ENCODE assay signal across 13 cellular contexts in the genomic region with DNA sequence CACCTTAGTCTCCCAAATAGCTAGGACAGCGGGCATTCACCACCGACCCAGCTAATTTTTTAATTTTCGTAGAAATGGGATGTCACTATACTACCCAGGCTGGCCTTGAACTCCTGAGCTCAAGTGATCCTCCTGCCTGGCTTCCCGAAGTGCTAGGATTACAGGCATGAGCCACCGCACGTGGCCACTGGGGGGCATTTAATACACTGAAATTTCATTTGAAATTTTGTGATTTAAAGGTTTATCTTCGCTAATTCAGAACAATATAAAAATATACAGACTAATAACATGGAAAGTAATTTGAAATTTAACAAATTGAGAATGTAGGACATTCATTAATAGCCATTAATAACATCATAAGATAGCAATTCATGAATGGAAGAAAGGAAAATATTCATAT. TPM values are rescaled to one million over a fixed set of nuclear protein-coding genes. Genes with fewer than 3 reads are reported as not detected.
DNase-seq lines count a peak whose midpoint lies in the region; ATAC-seq and TF ChIP-seq lines count a peak whose summit lies in the region.
"Had no signal": no experiment of that assay in that cellular context is flagged by ENCODE, and none has a peak within 500 bp of the region (broad histone marks: within the 10 kb centered on the region; RNA-seq: fewer than 3 reads in every experiment).

No MANE protein-coding gene starts in this region.

- no peak for ATAC-seq in HG02852 (IDR thresholded peaks at IDR 0.05; ENCODE audit: unreplicated experiment)
- ATAC-seq: Right ventricle myocardium inferior had no signal

- CTCF ChIA-PET in BJ (lab: Yijun Ruan, JAX), result interaction anchor here (0.9 to 1.1 kb wide), 2 partner anchors 11 to 23 kb away, joined by 3 to 5 read pairs; no protein-coding TSS in a partner anchor

- no peak overlapping the region for H3K18ac ChIP-seq in H9 (ENCODE audit: insufficient read length, low read depth, low read length)
- no peak overlapping the region for H3K18ac ChIP-seq in mesenchymal stem cell (ENCODE audit: low read depth in 1 of 2, low read length in 2 of 2)

- no peak overlapping the region for H3K14ac ChIP-seq in H9 (ENCODE audit: insufficient read depth, low read length)
- H3K14ac ChIP-seq in mesenchymal stem cell (ENCODE audit: low read length in 2 of 2), result no peak overlapping the region

- H3K4me3 ChIP-seq in BJ (ENCODE audit: low read depth, low read length) (no peak overlapping the region), WI38 (ENCODE audit: low read depth, low read length) (no peak overlapping the region), kidney epithelial cell (ENCODE audit: low read depth, low read length) (no peak overlapping the region), mesenchymal stem cell (ENCODE audit: insufficient read depth in 1 of 2, low read depth in 1 of 2, low read length in 2 of 2) (no peak overlapping the region)
- H3K4me3 ChIP-seq: ovary, suprapubic skin had no signal

- no peaks in the 10 kb centered on the region for H3K27me3 Mint-ChIP-seq in H9 (ENCODE audit: low read depth)

- H4K20me1 ChIP-seq in H9 (ENCODE audit: control insufficient read depth, insufficient read depth, insufficient read length), result no peaks in the 10 kb centered on the region

- no peak overlapping the region for H2BK12ac ChIP-seq in H9 (ENCODE audit: insufficient read length, low read depth, low read length)
- no peak overlapping the region for H2BK12ac ChIP-seq in mesenchymal stem cell (ENCODE audit: low read length in 2 of 2)

- H3K4me1 ChIP-seq in H9 (ENCODE audit: insufficient read depth, low read length) (no peaks in the 10 kb centered on the region; the same call in 1 of the 2 replicates), mesenchymal stem cell (ENCODE audit: control insufficient read depth, insufficient read depth, low read depth, low read length) (no peaks in the 10 kb centered on the region)
- H3K4me1 ChIP-seq: suprapubic skin had no signal

- TF ChIP-seq CTCF in BJ (IDR thresholded peaks at IDR 0.05; ENCODE audit: insufficient read depth, low read depth, low read length), result peak; percentile 47
- TF ChIP-seq CTCF in H9 (conservative IDR thresholded peaks at IDR 0.05), result peak; percentile 64
- peak; percentile 26 for TF ChIP-seq CTCF in WI38 (IDR thresholded peaks at IDR 0.05; ENCODE audit: low read depth, low read length)
- peak; percentile 25 for TF ChIP-seq CTCF in kidney epithelial cell (IDR thresholded peaks at IDR 0.05; ENCODE audit: insufficient read depth, low read length, poor library complexity, severe bottlenecking)

- H3T11ph ChIP-seq in H9 (ENCODE audit: low read length), result no peak overlapping the region

- H4K5ac ChIP-seq in H9 (ENCODE audit: insufficient read length, low read depth, low read length), result no peak overlapping the region

- H3K27ac Mint-ChIP-seq in H9, result no peak overlapping the region
- H3K27ac Mint-ChIP-seq: activated naive CD8-positive, alpha-beta T cell had no signal

- H2BK20ac ChIP-seq in H9 (ENCODE audit: low read depth, low read length, poor library complexity, severe bottlenecking), result no peak overlapping the region

- H3K79me2 ChIP-seq in H9 (ENCODE audit: insufficient read depth, low read length), result no peaks in the 10 kb centered on the region

- H2AFZ ChIP-seq in H9 (ENCODE audit: low read length), result no peak overlapping the region
- H2AFZ ChIP-seq in mesenchymal stem cell (ENCODE audit: low read depth, low read length), result no peak overlapping the region

- H3K36me3 Mint-ChIP-seq in H9 (ENCODE audit: insufficient read depth in 1 of 3, low read depth in 3 of 3), result no peaks in the 10 kb centered on the region
- H3K36me3 Mint-ChIP-seq: activated naive CD8-positive, alpha-beta T cell had no signal

- H3K9me3 ChIP-seq in H9 (ENCODE audit: control insufficient read depth, low read depth, low read length) (no peaks in the 10 kb centered on the region), mesenchymal stem cell (ENCODE audit: control insufficient read depth, low read length) (no peaks in the 10 kb centered on the region)
- H3K9me3 ChIP-seq: ovary, suprapubic skin had no signal

- H3K9ac ChIP-seq in H9 (ENCODE audit: extremely low read depth, insufficient read length, low read length) (no peak overlapping the region), mesenchymal stem cell (ENCODE audit: low read length) (no peak overlapping the region)

- H2AK5ac ChIP-seq in H9 (ENCODE audit: insufficient read length, low read length) (no peak overlapping the region), mesenchymal stem cell (ENCODE audit: low read length, severe bottlenecking) (no peak overlapping the region)

- H3K23ac ChIP-seq in H9 (ENCODE audit: insufficient read length, low read depth, low read length), result no peak overlapping the region
- no peak overlapping the region for H3K23ac ChIP-seq in mesenchymal stem cell (ENCODE audit: low read length in 2 of 2)

- H2BK15ac ChIP-seq in H9 (ENCODE audit: low read depth, low read length) (no peak overlapping the region), mesenchymal stem cell (ENCODE audit: low read depth, poor library complexity, severe bottlenecking) (no peak overlapping the region)

- H3K36me3 ChIP-seq in BJ (ENCODE audit: control insufficient read depth, insufficient read depth, low read length), result no peaks in the 10 kb centered on the region
- H3K36me3 ChIP-seq in kidney epithelial cell (ENCODE audit: control insufficient read depth, insufficient read depth, low read length), result no peaks in the 10 kb centered on the region
- no peaks in the 10 kb centered on the region for H3K36me3 ChIP-seq in mesenchymal stem cell (ENCODE audit: control insufficient read depth in 1 of 2, insufficient read depth in 2 of 2, low read depth in 1 of 2, low read length in 2 of 2)
- H3K36me3 ChIP-seq: ovary, suprapubic skin had no signal

- H3K4me3 Mint-ChIP-seq in H9, result no peak overlapping the region
- H3K4me3 Mint-ChIP-seq: activated naive CD8-positive, alpha-beta T cell had no signal

- H3K4me1 Mint-ChIP-seq in H9, result peaks cover 8 to 12% of the 10 kb centered on the region in 2 experiments

- H3K4me2 ChIP-seq in H9 (ENCODE audit: insufficient read depth, insufficient read length, low read length) (no peak overlapping the region), mesenchymal stem cell (ENCODE audit: low read length, poor library complexity, severe bottlenecking) (no peak overlapping the region)

- DNase-seq in BJ (ENCODE audit: low read depth) (no peak), H9 (no peak), kidney epithelial cell (ENCODE audit: low read depth) (no peak), NOMO-1 (lab: John Stamatoyannopoulos, UW; ENCODE audit: unreplicated experiment in 2 of 2) (no peak), iPS-NIHi7 (ENCODE audit: extremely low spot score) (no peak), mesenchymal stem cell (no peak)
- DNase-seq: islet precursor cell, ovary had no signal

- no CpG with 5 or more reads among the region's 7 CpGs for WGBS in H9 (ENCODE audit: extremely low coverage, insufficient read length, low lambda C conversion rate)
- WGBS in mesenchymal stem cell, result 58% methylated on average over 4 of the region's 7 CpGs

- H3K27me3 ChIP-seq in BJ (ENCODE audit: control insufficient read depth, insufficient read depth, low read length), result no peaks in the 10 kb centered on the region
- H3K27me3 ChIP-seq in H9 (ENCODE audit: insufficient read depth, low read length), result no peaks in the 10 kb centered on the region
- H3K27me3 ChIP-seq in kidney epithelial cell (ENCODE audit: control insufficient read depth, insufficient read depth, low read length), result no peaks in the 10 kb centered on the region
- no peaks in the 10 kb centered on the region for H3K27me3 ChIP-seq in mesenchymal stem cell (ENCODE audit: control insufficient read depth in 1 of 2, insufficient read depth in 1 of 2, low read length in 2 of 2)
- H3K27me3 ChIP-seq: ovary, suprapubic skin had no signal

- POLR2A ChIA-PET in BJ (lab: Charles Lee), result no interaction called here

- H3K9me3 Mint-ChIP-seq in H9, result no peaks in the 10 kb centered on the region

- no peak overlapping the region for H3K56ac ChIP-seq in H9 (ENCODE audit: insufficient read length, low read depth, low read length)

- H3K79me1 ChIP-seq in H9 (ENCODE audit: insufficient read depth, low read depth, low read length, poor library complexity, severe bottlenecking) (no peaks in the 10 kb centered on the region), mesenchymal stem cell (replicated peaks; ENCODE audit: low read length, poor library complexity, severe bottlenecking) (no peaks in the 10 kb centered on the region)

- H4K91ac ChIP-seq in H9 (ENCODE audit: insufficient read length, low read depth, low read length), result no peak overlapping the region
- H4K91ac ChIP-seq in mesenchymal stem cell (ENCODE audit: low read length), result no peak overlapping the region

- no peak overlapping the region for H3K27ac ChIP-seq in H9 (ENCODE audit: insufficient read length, low read depth, low read length)
- H3K27ac ChIP-seq in mesenchymal stem cell (ENCODE audit: low read length, poor library complexity, severe bottlenecking), result no peak overlapping the region
- H3K27ac ChIP-seq: ovary, suprapubic skin had no signal

- H2BK120ac ChIP-seq in H9 (ENCODE audit: low read depth, low read length, poor library complexity, severe bottlenecking), result no peak overlapping the region
- no peak overlapping the region for H2BK120ac ChIP-seq in mesenchymal stem cell (ENCODE audit: low read depth, low read length)

- no peaks in the 10 kb centered on the region for H3K23me2 ChIP-seq in H9 (ENCODE audit: insufficient read length, low read depth, low read length, poor library complexity, severe bottlenecking)

- H2BK5ac ChIP-seq in H9 (ENCODE audit: insufficient read length, low read length) (no peak overlapping the region), mesenchymal stem cell (ENCODE audit: low read depth, low read length, poor library complexity, severe bottlenecking) (no peak overlapping the region)

- no peak overlapping the region for H4K8ac ChIP-seq in H9 (replicated peaks; ENCODE audit: insufficient read length, low read depth, low read length)
- no peak overlapping the region for H4K8ac ChIP-seq in mesenchymal stem cell (ENCODE audit: low read length)

- H3K4ac ChIP-seq in H9 (ENCODE audit: low read depth, low read length) (no peak overlapping the region), mesenchymal stem cell (ENCODE audit: low read depth in 1 of 2, low read length in 2 of 2) (no peak overlapping the region)

RNA-seq across cellular contexts. Expression of a gene that starts 20.5 kb away (rescaled TPM):
- 1.6 and 4.0 TPM in 2 replicates for polyA plus RNA-seq in BJ (2011; rRNA removed)
- polyA minus RNA-seq in BJ (2011; rRNA and poly(A)+ RNA removed), result 4.6 and 8.9 TPM in 2 replicates
- total RNA-seq in H9 (2021) (8.7 and 9.0 TPM in 2 replicates), kidney epithelial cell (4.1 and 9.8 TPM in 2 replicates)
- 2.8 TPM for polyA plus RNA-seq in mesenchymal stem cell (2013, experiment 1 of 2)
- 2.9 TPM for polyA plus RNA-seq in mesenchymal stem cell (2013, experiment 2 of 2)
